Comparison of ENCODE assay signal across 1 cellular context in genomic region chr3:134496481-134497071, GRCh38.
TF ChIP-seq lines count a peak whose summit lies in the region.

No MANE protein-coding gene starts in this region.

TF ChIP-seq in K562, 482 proteins besides CTCF, POLR2A, EP300 and RAD21 (continued from another document and continues in another):
- TF ChIP-seq ZNF449 (CRISPR knock-in tag; IDR thresholded peaks at IDR 0.05), result peak; percentile 92
- TF ChIP-seq CTBP1 (IDR thresholded peaks at IDR 0.05; ENCODE audit: borderline replicate concordance), result 0 out of 2 replicates have a peak, but pooled peaks have one; percentile 47
- TF ChIP-seq ZNF79 (CRISPR knock-in tag; IDR thresholded peaks at IDR 0.05; ENCODE audit: low read depth), result peak; percentile 74
- 0 out of 2 replicates have a peak, but pooled peaks have one; percentile 15 for TF ChIP-seq POLR2H (tag; IDR thresholded peaks at IDR 0.05; ENCODE audit: low read depth)
- TF ChIP-seq CBFA2T2 (conservative IDR thresholded peaks at IDR 0.05), result peak; percentile 96
- peak; percentile 68; the same call in 1 of the 2 replicates for TF ChIP-seq ELF4 (CRISPR knock-in tag; IDR thresholded peaks at IDR 0.05)
- TF ChIP-seq KLF13 (tag; IDR thresholded peaks at IDR 0.05; ENCODE audit: borderline replicate concordance, low read depth), result no peak
- TF ChIP-seq, protein P1, sequence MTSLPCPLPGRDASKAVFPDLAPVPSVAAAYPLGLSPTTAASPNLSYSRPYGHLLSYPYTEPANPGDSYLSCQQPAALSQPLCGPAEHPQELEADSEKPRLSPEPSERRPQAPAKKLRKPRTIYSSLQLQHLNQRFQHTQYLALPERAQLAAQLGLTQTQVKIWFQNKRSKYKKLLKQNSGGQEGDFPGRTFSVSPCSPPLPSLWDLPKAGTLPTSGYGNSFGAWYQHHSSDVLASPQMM (CRISPR knock-in tag; IDR thresholded peaks at IDR 0.05), result no peak
- peak; percentile 70 for TF ChIP-seq CHAMP1 (IDR thresholded peaks at IDR 0.05)
- TF ChIP-seq MTA3 (IDR thresholded peaks at IDR 0.05; ENCODE audit: borderline replicate concordance), result 0 out of 2 replicates have a peak, but pooled peaks have one; percentile 48
- TF ChIP-seq MYC (IDR thresholded peaks at IDR 0.05; ENCODE audit: low read depth, low read length), result no peak
- TF ChIP-seq MYC (CRISPR knock-in tag; IDR thresholded peaks at IDR 0.05; ENCODE audit: borderline replicate concordance, low read depth), result peak; percentile 50; the same call in 1 of the 2 replicates
- no peak for TF ChIP-seq SAFB2 (IDR thresholded peaks at IDR 0.05; ENCODE audit: borderline replicate concordance, low read depth, low read length, severe bottlenecking)
- peak; percentile 78 for TF ChIP-seq ZFP1 (CRISPR knock-in tag; IDR thresholded peaks at IDR 0.05)
- no peak for TF ChIP-seq TARDBP (IDR thresholded peaks at IDR 0.05)
- peak; percentile 92 for TF ChIP-seq MEIS2 (IDR thresholded peaks at IDR 0.05; ENCODE audit: partially characterized antibody)
- no peak for TF ChIP-seq SAFB (IDR thresholded peaks at IDR 0.05; ENCODE audit: borderline replicate concordance, low read depth, low read length)
- 0 out of 2 replicates have a peak, but pooled peaks have one; percentile 61 for TF ChIP-seq ZNF444 (CRISPR knock-in tag; IDR thresholded peaks at IDR 0.05)
- TF ChIP-seq ZNF384 (IDR thresholded peaks at IDR 0.05; ENCODE audit: low read depth, low read length), result no peak
- TF ChIP-seq GATA2 (CRISPR knock-in tag; IDR thresholded peaks at IDR 0.05), result peak; percentile 76
- peak in 1 of 2 experiments; percentile 32; a peak in 1 of 4 replicates for TF ChIP-seq FOXA3 (CRISPR knock-in tag; conservative IDR thresholded peaks at IDR 0.05 in 1 of 2, IDR thresholded peaks at IDR 0.05 in 1 of 2)
- no peak for TF ChIP-seq SETDB1 (IDR thresholded peaks at IDR 0.05; ENCODE audit: low read length)
- TF ChIP-seq, protein P2, sequence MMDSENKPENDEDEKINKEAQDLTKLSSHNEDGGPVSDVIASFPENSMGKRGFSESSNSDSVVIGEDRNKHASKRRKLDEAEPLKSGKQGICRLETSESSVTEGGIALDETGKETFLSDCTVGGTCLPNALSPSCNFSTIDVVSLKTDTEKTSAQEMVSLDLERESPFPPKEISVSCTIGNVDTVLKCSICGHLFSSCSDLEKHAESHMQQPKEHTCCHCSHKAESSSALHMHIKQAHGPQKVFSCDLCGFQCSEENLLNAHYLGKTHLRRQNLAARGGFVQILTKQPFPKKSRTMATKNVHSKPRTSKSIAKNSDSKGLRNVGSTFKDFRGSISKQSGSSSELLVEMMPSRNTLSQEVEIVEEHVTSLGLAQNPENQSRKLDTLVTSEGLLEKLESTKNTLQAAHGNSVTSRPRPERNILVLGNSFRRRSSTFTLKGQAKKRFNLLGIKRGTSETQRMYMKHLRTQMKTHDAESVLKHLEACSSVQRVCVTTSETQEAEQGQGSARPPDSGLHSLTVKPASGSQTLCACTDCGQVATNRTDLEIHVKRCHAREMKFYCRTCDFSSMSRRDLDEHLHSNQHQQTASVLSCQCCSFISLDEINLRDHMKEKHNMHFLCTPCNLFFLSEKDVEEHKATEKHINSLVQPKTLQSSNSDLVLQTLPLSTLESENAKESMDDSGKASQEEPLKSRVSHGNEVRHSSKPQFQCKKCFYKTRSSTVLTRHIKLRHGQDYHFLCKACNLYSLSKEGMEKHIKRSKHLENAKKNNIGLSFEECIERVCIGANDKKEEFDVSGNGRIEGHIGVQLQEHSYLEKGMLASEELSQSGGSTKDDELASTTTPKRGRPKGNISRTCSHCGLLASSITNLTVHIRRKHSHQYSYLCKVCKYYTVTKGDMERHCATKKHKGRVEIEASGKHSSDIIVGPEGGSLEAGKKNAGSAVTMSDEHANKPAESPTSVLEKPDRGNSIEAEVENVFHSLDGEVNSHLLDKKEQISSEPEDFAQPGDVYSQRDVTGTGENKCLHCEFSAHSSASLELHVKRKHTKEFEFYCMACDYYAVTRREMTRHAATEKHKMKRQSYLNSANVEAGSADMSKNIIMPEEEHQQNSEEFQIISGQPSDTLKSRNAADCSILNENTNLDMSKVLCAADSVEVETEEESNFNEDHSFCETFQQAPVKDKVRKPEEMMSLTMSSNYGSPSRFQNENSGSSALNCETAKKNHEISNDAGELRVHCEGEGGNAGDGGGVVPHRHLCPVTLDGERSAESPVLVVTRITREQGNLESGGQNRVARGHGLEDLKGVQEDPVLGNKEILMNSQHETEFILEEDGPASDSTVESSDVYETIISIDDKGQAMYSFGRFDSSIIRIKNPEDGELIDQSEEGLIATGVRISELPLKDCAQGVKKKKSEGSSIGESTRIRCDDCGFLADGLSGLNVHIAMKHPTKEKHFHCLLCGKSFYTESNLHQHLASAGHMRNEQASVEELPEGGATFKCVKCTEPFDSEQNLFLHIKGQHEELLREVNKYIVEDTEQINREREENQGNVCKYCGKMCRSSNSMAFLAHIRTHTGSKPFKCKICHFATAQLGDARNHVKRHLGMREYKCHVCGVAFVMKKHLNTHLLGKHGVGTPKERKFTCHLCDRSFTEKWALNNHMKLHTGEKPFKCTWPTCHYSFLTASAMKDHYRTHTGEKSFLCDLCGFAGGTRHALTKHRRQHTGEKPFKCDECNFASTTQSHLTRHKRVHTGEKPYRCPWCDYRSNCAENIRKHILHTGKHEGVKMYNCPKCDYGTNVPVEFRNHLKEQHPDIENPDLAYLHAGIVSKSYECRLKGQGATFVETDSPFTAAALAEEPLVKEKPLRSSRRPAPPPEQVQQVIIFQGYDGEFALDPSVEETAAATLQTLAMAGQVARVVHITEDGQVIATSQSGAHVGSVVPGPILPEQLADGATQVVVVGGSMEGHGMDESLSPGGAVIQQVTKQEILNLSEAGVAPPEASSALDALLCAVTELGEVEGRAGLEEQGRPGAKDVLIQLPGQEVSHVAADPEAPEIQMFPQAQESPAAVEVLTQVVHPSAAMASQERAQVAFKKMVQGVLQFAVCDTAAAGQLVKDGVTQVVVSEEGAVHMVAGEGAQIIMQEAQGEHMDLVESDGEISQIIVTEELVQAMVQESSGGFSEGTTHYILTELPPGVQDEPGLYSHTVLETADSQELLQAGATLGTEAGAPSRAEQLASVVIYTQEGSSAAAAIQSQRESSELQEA (IDR thresholded peaks at IDR 0.05; ENCODE audit: low read depth), result no peak
- TF ChIP-seq, protein P3, sequence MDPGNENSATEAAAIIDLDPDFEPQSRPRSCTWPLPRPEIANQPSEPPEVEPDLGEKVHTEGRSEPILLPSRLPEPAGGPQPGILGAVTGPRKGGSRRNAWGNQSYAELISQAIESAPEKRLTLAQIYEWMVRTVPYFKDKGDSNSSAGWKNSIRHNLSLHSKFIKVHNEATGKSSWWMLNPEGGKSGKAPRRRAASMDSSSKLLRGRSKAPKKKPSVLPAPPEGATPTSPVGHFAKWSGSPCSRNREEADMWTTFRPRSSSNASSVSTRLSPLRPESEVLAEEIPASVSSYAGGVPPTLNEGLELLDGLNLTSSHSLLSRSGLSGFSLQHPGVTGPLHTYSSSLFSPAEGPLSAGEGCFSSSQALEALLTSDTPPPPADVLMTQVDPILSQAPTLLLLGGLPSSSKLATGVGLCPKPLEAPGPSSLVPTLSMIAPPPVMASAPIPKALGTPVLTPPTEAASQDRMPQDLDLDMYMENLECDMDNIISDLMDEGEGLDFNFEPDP (CRISPR knock-in tag; IDR thresholded peaks at IDR 0.05), result 0 out of 2 replicates have a peak, but pooled peaks have one; percentile 34
- 0 out of 2 replicates have a peak, but pooled peaks have one; percentile 59 for TF ChIP-seq PATZ1 (CRISPR knock-in tag; IDR thresholded peaks at IDR 0.05; ENCODE audit: borderline replicate concordance)
- peak; percentile 93 for TF ChIP-seq ZNF175 (CRISPR knock-in tag; IDR thresholded peaks at IDR 0.05; ENCODE audit: low read depth)
- TF ChIP-seq, protein P4, sequence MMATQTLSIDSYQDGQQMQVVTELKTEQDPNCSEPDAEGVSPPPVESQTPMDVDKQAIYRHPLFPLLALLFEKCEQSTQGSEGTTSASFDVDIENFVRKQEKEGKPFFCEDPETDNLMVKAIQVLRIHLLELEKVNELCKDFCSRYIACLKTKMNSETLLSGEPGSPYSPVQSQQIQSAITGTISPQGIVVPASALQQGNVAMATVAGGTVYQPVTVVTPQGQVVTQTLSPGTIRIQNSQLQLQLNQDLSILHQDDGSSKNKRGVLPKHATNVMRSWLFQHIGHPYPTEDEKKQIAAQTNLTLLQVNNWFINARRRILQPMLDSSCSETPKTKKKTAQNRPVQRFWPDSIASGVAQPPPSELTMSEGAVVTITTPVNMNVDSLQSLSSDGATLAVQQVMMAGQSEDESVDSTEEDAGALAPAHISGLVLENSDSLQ (IDR thresholded peaks at IDR 0.05), result peak; percentile 81
- TF ChIP-seq, protein P5, sequence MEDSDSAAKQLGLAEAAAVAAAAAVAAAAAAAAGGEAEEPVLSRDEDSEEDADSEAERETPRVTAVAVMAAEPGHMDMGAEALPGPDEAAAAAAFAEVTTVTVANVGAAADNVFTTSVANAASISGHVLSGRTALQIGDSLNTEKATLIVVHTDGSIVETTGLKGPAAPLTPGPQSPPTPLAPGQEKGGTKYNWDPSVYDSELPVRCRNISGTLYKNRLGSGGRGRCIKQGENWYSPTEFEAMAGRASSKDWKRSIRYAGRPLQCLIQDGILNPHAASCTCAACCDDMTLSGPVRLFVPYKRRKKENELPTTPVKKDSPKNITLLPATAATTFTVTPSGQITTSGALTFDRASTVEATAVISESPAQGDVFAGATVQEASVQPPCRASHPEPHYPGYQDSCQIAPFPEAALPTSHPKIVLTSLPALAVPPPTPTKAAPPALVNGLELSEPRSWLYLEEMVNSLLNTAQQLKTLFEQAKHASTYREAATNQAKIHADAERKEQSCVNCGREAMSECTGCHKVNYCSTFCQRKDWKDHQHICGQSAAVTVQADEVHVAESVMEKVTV (CRISPR knock-in tag; IDR thresholded peaks at IDR 0.05), result peak; percentile 22; the same call in 1 of the 2 replicates
- no peak for TF ChIP-seq HBP1 (CRISPR knock-in tag; IDR thresholded peaks at IDR 0.05)
- TF ChIP-seq ZNF395 (CRISPR knock-in tag; IDR thresholded peaks at IDR 0.05), result peak; percentile 92
